Comparison of ENCODE assay signal across 21 cellular contexts in genomic region chr1:5390497-5390896, GRCh38.
"Had no signal": no experiment of that assay in that cellular context is flagged by ENCODE, and none has a peak within 500 bp of the region (broad histone marks: within the 10 kb centered on the region; RNA-seq: fewer than 3 reads in every experiment).

No MANE protein-coding gene starts in this region.

- DNase-seq: activated CD4-positive, alpha-beta T cell treated with anti-CD3 and anti-CD28 coated beads, Interleukin-2, amount 10 ng/mL, durations not matched to agents 7 days and 5 days; activated effector memory CD4-positive, alpha-beta T cell treated with Interleukin-2 at 50 U/mL for 16 hours; amniotic stem cell; effector CD8-positive, alpha-beta T cell; immature natural killer cell; left ventricle myocardium superior; mucosa of descending colon; naive B cell; ovary; T-helper 2 cell; trophoblast cell had no signal

- ATAC-seq: left ventricle myocardium superior, mucosa of descending colon, sciatic nerve had no signal

- H3K4me1 ChIP-seq: esophagus muscularis mucosa, SJSA1, suprapubic skin had no signal

- H3K9me3 ChIP-seq: mucosa of descending colon, ovary, suprapubic skin had no signal

- H3K4me3 Mint-ChIP-seq: activated CD4-positive, alpha-beta T cell treated with anti-CD3 and anti-CD28 coated beads, Interleukin-2, amount 10 ng/mL, durations not matched to agents 7 days and 5 days; activated naive CD4-positive, alpha-beta T cell treated with anti-CD3 and anti-CD28 coated beads, Interleukin-2, amount 50 U/mL, for 24 hours; dendritic cell treated with granulocyte-macrophage colony-stimulating factor and Interleukin-4, amounts not matched to agents 40 ng/mL and 50 ng/mL, for 4 days; memory B cell; naive B cell; stimulated activated naive CD8-positive, alpha-beta T cell treated with anti-CD3 and anti-CD28 coated beads, Interleukin-15, Interleukin-2, amounts not matched to agents 100 ng/mL and 50 ng/mL, for 24 hours had no signal

- H3K36me3 Mint-ChIP-seq: activated naive CD4-positive, alpha-beta T cell treated with anti-CD3 and anti-CD28 coated beads, Interleukin-2, amount 50 U/mL, for 24 hours; immature natural killer cell; memory B cell; naive B cell had no signal

- H3K36me3 ChIP-seq: esophagus muscularis mucosa, ovary, SJSA1, suprapubic skin had no signal

- H3K4me1 Mint-ChIP-seq: memory B cell had no signal

- H3K27me3 Mint-ChIP-seq: activated naive CD4-positive, alpha-beta T cell treated with anti-CD3 and anti-CD28 coated beads, Interleukin-2, amount 50 U/mL, for 24 hours; dendritic cell treated with granulocyte-macrophage colony-stimulating factor and Interleukin-4, amounts not matched to agents 40 ng/mL and 50 ng/mL, for 4 days; stimulated activated naive CD8-positive, alpha-beta T cell treated with anti-CD3 and anti-CD28 coated beads, Interleukin-15, Interleukin-2, amounts not matched to agents 100 ng/mL and 50 ng/mL, for 24 hours had no signal

- H3K27ac ChIP-seq: esophagus muscularis mucosa, ovary, SJSA1, suprapubic skin, VCaP had no signal

- H3K27ac Mint-ChIP-seq: activated naive CD4-positive, alpha-beta T cell treated with anti-CD3 and anti-CD28 coated beads, Interleukin-2, amount 50 U/mL, for 24 hours; dendritic cell treated with granulocyte-macrophage colony-stimulating factor and Interleukin-4, amounts not matched to agents 40 ng/mL and 50 ng/mL, for 4 days; memory B cell; stimulated activated naive CD8-positive, alpha-beta T cell treated with anti-CD3 and anti-CD28 coated beads, Interleukin-15, Interleukin-2, amounts not matched to agents 100 ng/mL and 50 ng/mL, for 24 hours had no signal

- H3K4me3 ChIP-seq: esophagus muscularis mucosa, mucosa of descending colon, ovary, SJSA1, smooth muscle cell, suprapubic skin had no signal

- H3K4me2 ChIP-seq: smooth muscle cell had no signal

- H3K27me3 ChIP-seq: ovary, SJSA1 had no signal

- H3K9me3 Mint-ChIP-seq: activated CD4-positive, alpha-beta T cell treated with anti-CD3 and anti-CD28 coated beads, Interleukin-2, amount 10 ng/mL, durations not matched to agents 7 days and 5 days; activated naive CD4-positive, alpha-beta T cell treated with anti-CD3 and anti-CD28 coated beads, Interleukin-2, amount 50 U/mL, for 24 hours; dendritic cell treated with granulocyte-macrophage colony-stimulating factor and Interleukin-4, amounts not matched to agents 40 ng/mL and 50 ng/mL, for 4 days; stimulated activated naive CD8-positive, alpha-beta T cell treated with anti-CD3 and anti-CD28 coated beads, Interleukin-15, Interleukin-2, amounts not matched to agents 100 ng/mL and 50 ng/mL, for 24 hours had no signal
